1 cellular context compared by ENCODE assay signal in the genomic region with DNA sequence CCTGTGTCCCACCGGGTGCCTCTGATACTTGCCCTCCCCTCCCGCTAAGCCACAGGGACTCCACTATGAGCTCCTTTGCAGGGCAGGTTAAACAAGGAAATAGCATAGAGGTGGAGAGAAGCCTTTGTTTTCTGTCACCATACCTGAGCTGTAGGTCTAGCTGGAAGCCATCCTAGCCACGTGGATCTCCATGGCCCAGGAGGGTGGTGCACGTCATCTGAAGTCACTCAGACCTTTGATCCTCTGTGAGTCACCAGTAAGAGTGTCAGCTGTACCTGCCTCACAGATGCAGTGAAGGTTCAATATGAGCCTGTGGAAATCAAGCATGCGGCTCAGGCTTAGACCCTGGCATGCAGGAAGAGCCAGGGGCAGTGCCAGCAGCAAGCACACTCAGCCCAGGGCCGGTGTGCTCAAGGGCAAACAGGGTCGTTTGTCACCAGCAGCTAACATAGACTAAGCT.
A peak's percentile ranks its signal among the peaks of the same experiment; 100 is the strongest.
TF ChIP-seq lines count a peak whose summit lies in the region.

No MANE protein-coding gene starts in this region.

TF ChIP-seq in HepG2, 621 proteins besides CTCF, POLR2A, EP300 and RAD21 (continued from another document and continues in another):
- TF ChIP-seq, protein P1, sequence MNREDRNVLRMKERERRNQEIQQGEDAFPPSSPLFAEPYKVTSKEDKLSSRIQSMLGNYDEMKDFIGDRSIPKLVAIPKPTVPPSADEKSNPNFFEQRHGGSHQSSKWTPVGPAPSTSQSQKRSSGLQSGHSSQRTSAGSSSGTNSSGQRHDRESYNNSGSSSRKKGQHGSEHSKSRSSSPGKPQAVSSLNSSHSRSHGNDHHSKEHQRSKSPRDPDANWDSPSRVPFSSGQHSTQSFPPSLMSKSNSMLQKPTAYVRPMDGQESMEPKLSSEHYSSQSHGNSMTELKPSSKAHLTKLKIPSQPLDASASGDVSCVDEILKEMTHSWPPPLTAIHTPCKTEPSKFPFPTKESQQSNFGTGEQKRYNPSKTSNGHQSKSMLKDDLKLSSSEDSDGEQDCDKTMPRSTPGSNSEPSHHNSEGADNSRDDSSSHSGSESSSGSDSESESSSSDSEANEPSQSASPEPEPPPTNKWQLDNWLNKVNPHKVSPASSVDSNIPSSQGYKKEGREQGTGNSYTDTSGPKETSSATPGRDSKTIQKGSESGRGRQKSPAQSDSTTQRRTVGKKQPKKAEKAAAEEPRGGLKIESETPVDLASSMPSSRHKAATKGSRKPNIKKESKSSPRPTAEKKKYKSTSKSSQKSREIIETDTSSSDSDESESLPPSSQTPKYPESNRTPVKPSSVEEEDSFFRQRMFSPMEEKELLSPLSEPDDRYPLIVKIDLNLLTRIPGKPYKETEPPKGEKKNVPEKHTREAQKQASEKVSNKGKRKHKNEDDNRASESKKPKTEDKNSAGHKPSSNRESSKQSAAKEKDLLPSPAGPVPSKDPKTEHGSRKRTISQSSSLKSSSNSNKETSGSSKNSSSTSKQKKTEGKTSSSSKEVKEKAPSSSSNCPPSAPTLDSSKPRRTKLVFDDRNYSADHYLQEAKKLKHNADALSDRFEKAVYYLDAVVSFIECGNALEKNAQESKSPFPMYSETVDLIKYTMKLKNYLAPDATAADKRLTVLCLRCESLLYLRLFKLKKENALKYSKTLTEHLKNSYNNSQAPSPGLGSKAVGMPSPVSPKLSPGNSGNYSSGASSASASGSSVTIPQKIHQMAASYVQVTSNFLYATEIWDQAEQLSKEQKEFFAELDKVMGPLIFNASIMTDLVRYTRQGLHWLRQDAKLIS (CRISPR knock-in tag; IDR thresholded peaks at IDR 0.05): no peak
- TF ChIP-seq JUND (CRISPR knock-in tag; IDR thresholded peaks at IDR 0.05) (peak; percentile 97), ZNF883 (CRISPR knock-in tag; IDR thresholded peaks at IDR 0.05; ENCODE audit: not compliant biosample characterization) (no peak), MBNL3 (CRISPR knock-in tag; conservative IDR thresholded peaks at IDR 0.05) (no peak), YY1 (IDR thresholded peaks at IDR 0.05; ENCODE audit: insufficient read depth, insufficient replicate concordance, low read depth, low read length) (peak; percentile 11), HOXD1 (CRISPR knock-in tag; IDR thresholded peaks at IDR 0.05) (no peak), ZNF207 (IDR thresholded peaks at IDR 0.05; ENCODE audit: borderline replicate concordance) (no peak), RBM22 (optimal IDR thresholded peaks at IDR 0.05; ENCODE audit: low read length) (no peak), RXRB (CRISPR knock-in tag; IDR thresholded peaks at IDR 0.05; ENCODE audit: borderline replicate concordance) (peak; percentile 81; the same call in 1 of the 2 replicates), ZNF138 (CRISPR knock-in tag; IDR thresholded peaks at IDR 0.05; ENCODE audit: low read depth) (peak; percentile 59; the same call in 1 of the 2 replicates), NFIB (CRISPR knock-in tag; IDR thresholded peaks at IDR 0.05; ENCODE audit: borderline replicate concordance) (no peak), WIZ (CRISPR knock-in tag; IDR thresholded peaks at IDR 0.05) (no peak), ZFAT (CRISPR knock-in tag; conservative IDR thresholded peaks at IDR 0.05) (no peak), ADNP (CRISPR knock-in tag; IDR thresholded peaks at IDR 0.05) (no peak), ZNF12 (CRISPR knock-in tag; IDR thresholded peaks at IDR 0.05) (no peak), CHCHD3 (CRISPR knock-in tag; IDR thresholded peaks at IDR 0.05) (no peak), ZNF790 (CRISPR knock-in tag; IDR thresholded peaks at IDR 0.05; ENCODE audit: borderline replicate concordance) (no peak), ZNF572 (CRISPR knock-in tag; IDR thresholded peaks at IDR 0.05) (no peak), HHEX (CRISPR knock-in tag; IDR thresholded peaks at IDR 0.05) (0 out of 2 replicates have a peak, but pooled peaks have one; percentile 13), REPIN1 (CRISPR knock-in tag; IDR thresholded peaks at IDR 0.05; ENCODE audit: borderline replicate concordance, low read depth) (peak; percentile 52; the same call in 1 of the 2 replicates), ARID2 (CRISPR knock-in tag; IDR thresholded peaks at IDR 0.05; ENCODE audit: borderline replicate concordance) (peak; percentile 6; the same call in 1 of the 2 replicates), FOXK1 (CRISPR knock-in tag; IDR thresholded peaks at IDR 0.05; ENCODE audit: borderline replicate concordance, low read depth) (peak; percentile 42; the same call in 1 of the 2 replicates), TOE1 (CRISPR knock-in tag; IDR thresholded peaks at IDR 0.05) (no peak), RARG (CRISPR knock-in tag; IDR thresholded peaks at IDR 0.05; ENCODE audit: low read depth) (no peak), TBP (CRISPR knock-in tag; IDR thresholded peaks at IDR 0.05) (no peak), ZBTB7B (CRISPR knock-in tag; IDR thresholded peaks at IDR 0.05) (no peak), RARA (CRISPR knock-in tag; IDR thresholded peaks at IDR 0.05) (0 out of 2 replicates have a peak, but pooled peaks have one; percentile 32), ATRX (CRISPR knock-in tag; IDR thresholded peaks at IDR 0.05; ENCODE audit: borderline replicate concordance) (no peak), ZFP36L2 (CRISPR knock-in tag; IDR thresholded peaks at IDR 0.05) (no peak), ZNF282 (IDR thresholded peaks at IDR 0.05; ENCODE audit: partially characterized antibody) (no peak), NFKBIZ (CRISPR knock-in tag; IDR thresholded peaks at IDR 0.05) (no peak; the same call in 1 of the 2 replicates), ZNF724P (CRISPR knock-in tag; IDR thresholded peaks at IDR 0.05; ENCODE audit: borderline replicate concordance) (0 out of 2 replicates have a peak, but pooled peaks have one; percentile 30)
- TF ChIP-seq, protein P2, sequence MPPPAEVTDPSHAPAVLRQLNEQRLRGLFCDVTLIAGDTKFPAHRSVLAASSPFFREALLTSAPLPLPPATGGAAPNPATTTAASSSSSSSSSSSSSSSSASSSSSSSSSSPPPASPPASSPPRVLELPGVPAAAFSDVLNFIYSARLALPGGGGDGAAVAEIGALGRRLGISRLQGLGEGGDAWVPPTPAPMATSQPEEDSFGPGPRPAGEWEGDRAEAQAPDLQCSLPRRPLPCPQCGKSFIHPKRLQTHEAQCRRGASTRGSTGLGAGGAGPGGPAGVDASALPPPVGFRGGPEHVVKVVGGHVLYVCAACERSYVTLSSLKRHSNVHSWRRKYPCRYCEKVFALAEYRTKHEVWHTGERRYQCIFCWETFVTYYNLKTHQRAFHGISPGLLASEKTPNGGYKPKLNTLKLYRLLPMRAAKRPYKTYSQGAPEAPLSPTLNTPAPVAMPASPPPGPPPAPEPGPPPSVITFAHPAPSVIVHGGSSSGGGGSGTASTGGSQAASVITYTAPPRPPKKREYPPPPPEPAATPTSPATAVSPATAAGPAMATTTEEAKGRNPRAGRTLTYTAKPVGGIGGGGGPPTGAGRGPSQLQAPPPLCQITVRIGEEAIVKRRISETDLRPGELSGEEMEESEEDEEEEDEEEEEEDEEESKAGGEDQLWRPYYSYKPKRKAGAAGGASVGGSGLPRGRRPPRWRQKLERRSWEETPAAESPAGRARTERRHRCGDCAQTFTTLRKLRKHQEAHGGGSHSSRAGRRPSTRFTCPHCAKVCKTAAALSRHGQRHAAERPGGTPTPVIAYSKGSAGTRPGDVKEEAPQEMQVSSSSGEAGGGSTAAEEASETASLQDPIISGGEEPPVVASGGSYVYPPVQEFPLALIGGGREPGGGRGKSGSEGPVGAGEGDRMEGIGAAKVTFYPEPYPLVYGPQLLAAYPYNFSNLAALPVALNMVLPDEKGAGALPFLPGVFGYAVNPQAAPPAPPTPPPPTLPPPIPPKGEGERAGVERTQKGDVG (CRISPR knock-in tag; IDR thresholded peaks at IDR 0.05; ENCODE audit: borderline replicate concordance): no peak
- TF ChIP-seq, protein P3, sequence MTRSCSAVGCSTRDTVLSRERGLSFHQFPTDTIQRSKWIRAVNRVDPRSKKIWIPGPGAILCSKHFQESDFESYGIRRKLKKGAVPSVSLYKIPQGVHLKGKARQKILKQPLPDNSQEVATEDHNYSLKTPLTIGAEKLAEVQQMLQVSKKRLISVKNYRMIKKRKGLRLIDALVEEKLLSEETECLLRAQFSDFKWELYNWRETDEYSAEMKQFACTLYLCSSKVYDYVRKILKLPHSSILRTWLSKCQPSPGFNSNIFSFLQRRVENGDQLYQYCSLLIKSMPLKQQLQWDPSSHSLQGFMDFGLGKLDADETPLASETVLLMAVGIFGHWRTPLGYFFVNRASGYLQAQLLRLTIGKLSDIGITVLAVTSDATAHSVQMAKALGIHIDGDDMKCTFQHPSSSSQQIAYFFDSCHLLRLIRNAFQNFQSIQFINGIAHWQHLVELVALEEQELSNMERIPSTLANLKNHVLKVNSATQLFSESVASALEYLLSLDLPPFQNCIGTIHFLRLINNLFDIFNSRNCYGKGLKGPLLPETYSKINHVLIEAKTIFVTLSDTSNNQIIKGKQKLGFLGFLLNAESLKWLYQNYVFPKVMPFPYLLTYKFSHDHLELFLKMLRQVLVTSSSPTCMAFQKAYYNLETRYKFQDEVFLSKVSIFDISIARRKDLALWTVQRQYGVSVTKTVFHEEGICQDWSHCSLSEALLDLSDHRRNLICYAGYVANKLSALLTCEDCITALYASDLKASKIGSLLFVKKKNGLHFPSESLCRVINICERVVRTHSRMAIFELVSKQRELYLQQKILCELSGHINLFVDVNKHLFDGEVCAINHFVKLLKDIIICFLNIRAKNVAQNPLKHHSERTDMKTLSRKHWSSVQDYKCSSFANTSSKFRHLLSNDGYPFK (CRISPR knock-in tag; IDR thresholded peaks at IDR 0.05; ENCODE audit: borderline replicate concordance): no peak
- TF ChIP-seq, protein P4, sequence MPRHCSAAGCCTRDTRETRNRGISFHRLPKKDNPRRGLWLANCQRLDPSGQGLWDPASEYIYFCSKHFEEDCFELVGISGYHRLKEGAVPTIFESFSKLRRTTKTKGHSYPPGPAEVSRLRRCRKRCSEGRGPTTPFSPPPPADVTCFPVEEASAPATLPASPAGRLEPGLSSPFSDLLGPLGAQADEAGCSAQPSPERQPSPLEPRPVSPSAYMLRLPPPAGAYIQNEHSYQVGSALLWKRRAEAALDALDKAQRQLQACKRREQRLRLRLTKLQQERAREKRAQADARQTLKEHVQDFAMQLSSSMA (CRISPR knock-in tag; IDR thresholded peaks at IDR 0.05): 0 out of 2 replicates have a peak, but pooled peaks have one; percentile 24
- TF ChIP-seq, protein P5, sequence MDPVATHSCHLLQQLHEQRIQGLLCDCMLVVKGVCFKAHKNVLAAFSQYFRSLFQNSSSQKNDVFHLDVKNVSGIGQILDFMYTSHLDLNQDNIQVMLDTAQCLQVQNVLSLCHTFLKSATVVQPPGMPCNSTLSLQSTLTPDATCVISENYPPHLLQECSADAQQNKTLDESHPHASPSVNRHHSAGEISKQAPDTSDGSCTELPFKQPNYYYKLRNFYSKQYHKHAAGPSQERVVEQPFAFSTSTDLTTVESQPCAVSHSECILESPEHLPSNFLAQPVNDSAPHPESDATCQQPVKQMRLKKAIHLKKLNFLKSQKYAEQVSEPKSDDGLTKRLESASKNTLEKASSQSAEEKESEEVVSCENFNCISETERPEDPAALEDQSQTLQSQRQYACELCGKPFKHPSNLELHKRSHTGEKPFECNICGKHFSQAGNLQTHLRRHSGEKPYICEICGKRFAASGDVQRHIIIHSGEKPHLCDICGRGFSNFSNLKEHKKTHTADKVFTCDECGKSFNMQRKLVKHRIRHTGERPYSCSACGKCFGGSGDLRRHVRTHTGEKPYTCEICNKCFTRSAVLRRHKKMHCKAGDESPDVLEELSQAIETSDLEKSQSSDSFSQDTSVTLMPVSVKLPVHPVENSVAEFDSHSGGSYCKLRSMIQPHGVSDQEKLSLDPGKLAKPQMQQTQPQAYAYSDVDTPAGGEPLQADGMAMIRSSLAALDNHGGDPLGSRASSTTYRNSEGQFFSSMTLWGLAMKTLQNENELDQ (CRISPR knock-in tag; IDR thresholded peaks at IDR 0.05; ENCODE audit: borderline replicate concordance): no peak
- TF ChIP-seq, protein P6, sequence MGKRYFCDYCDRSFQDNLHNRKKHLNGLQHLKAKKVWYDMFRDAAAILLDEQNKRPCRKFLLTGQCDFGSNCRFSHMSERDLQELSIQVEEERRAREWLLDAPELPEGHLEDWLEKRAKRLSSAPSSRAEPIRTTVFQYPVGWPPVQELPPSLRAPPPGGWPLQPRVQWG (CRISPR knock-in tag; IDR thresholded peaks at IDR 0.05; ENCODE audit: borderline replicate concordance, low read depth): no peak
- TF ChIP-seq, protein P7, sequence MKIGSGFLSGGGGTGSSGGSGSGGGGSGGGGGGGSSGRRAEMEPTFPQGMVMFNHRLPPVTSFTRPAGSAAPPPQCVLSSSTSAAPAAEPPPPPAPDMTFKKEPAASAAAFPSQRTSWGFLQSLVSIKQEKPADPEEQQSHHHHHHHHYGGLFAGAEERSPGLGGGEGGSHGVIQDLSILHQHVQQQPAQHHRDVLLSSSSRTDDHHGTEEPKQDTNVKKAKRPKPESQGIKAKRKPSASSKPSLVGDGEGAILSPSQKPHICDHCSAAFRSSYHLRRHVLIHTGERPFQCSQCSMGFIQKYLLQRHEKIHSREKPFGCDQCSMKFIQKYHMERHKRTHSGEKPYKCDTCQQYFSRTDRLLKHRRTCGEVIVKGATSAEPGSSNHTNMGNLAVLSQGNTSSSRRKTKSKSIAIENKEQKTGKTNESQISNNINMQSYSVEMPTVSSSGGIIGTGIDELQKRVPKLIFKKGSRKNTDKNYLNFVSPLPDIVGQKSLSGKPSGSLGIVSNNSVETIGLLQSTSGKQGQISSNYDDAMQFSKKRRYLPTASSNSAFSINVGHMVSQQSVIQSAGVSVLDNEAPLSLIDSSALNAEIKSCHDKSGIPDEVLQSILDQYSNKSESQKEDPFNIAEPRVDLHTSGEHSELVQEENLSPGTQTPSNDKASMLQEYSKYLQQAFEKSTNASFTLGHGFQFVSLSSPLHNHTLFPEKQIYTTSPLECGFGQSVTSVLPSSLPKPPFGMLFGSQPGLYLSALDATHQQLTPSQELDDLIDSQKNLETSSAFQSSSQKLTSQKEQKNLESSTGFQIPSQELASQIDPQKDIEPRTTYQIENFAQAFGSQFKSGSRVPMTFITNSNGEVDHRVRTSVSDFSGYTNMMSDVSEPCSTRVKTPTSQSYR (CRISPR knock-in tag; IDR thresholded peaks at IDR 0.05; ENCODE audit: borderline replicate concordance): peak; percentile 63; the same call in 1 of the 2 replicates
- TF ChIP-seq, protein P8, sequence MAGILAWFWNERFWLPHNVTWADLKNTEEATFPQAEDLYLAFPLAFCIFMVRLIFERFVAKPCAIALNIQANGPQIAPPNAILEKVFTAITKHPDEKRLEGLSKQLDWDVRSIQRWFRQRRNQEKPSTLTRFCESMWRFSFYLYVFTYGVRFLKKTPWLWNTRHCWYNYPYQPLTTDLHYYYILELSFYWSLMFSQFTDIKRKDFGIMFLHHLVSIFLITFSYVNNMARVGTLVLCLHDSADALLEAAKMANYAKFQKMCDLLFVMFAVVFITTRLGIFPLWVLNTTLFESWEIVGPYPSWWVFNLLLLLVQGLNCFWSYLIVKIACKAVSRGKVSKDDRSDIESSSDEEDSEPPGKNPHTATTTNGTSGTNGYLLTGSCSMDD (CRISPR knock-in tag; IDR thresholded peaks at IDR 0.05): no peak
- TF ChIP-seq, protein P9, sequence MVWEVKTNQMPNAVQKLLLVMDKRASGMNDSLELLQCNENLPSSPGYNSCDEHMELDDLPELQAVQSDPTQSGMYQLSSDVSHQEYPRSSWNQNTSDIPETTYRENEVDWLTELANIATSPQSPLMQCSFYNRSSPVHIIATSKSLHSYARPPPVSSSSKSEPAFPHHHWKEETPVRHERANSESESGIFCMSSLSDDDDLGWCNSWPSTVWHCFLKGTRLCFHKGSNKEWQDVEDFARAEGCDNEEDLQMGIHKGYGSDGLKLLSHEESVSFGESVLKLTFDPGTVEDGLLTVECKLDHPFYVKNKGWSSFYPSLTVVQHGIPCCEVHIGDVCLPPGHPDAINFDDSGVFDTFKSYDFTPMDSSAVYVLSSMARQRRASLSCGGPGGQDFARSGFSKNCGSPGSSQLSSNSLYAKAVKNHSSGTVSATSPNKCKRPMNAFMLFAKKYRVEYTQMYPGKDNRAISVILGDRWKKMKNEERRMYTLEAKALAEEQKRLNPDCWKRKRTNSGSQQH (CRISPR knock-in tag; IDR thresholded peaks at IDR 0.05; ENCODE audit: low read depth): 0 out of 2 replicates have a peak, but pooled peaks have one; percentile 63
